ENCODE assay signal across 1 cellular context in the genomic region with DNA sequence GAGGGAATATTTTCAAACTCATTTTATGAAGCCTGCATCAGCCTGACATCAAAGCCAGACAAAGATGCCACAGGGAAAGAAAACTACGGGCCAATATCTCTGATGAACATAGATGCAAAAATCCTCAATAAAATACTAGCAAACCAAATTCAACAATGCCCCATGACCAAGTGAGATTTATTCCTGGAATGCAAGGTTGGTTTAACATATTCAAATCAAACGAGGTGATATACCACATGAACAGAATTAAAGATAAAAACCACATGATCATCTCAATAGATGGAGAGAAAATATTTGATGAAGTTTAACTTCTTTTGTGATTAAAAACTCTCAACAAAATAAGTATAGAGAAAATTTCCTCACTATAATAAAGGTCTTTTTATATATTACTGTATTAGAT.
TF ChIP-seq lines count a peak whose summit lies in the region.

No MANE protein-coding gene starts in this region.

TF ChIP-seq in SK-N-SH, 30 proteins besides CTCF, POLR2A, EP300 and RAD21 (continued from another document):
- TF ChIP-seq POLR2AphosphoS5 (IDR thresholded peaks at IDR 0.05; ENCODE audit: low read depth, low read length), result no peak
- TF ChIP-seq NFIC (IDR thresholded peaks at IDR 0.05; ENCODE audit: borderline replicate concordance), result no peak
- TF ChIP-seq RFX5 (IDR thresholded peaks at IDR 0.05; ENCODE audit: low read length), result no peak
